Comparison of ENCODE assay signal across 17 cellular contexts in the genomic region with DNA sequence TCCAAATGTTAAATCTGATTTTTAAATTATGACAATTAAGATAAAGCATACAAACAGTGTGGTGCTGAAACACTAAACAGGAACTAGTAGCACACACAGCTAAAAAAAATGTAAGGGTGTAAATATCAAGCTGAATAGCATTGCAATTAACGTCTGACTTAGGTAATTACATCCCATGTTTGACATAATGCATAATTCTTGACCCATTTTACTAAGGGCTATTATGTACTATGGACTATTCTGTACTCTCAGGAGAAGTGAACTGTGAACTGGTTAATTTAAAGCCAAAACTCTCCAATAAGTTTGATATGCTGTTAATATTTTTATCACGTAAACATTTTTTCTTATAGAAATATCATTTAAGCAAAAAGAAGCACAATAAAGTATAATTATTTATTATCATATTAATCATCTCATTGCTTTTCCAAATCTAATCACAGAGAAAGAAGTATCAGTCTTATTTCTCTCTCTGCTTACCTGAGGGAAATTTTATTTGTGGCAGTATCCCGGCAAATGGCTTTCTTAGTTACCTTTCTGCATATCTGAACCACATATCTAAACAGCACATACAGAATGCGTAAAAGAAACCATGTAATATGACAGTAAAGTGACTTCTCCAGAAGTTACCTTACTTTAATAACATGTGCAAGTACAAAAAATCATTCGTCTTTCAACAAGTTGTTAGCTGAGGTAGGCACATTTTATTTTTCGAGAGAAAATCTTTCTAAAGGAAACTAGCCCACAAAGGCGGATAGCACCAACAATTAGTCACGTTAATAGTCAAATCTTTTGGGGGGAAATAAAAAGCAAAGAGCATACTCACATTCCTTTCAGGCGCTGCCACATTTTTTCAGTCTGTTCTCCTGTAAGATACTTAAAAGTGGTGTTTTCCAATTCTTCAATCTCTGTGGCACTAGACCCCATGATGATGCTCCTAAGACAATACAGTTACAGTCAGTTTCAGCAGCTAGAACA.
DNase-seq lines count a peak whose midpoint lies in the region; ATAC-seq, FAIRE-seq and TF ChIP-seq lines count a peak whose summit lies in the region.
"Had no signal": no experiment of that assay in that cellular context is flagged by ENCODE, and none has a peak within 500 bp of the region (broad histone marks: within the 10 kb centered on the region; RNA-seq: fewer than 3 reads in every experiment).

No MANE protein-coding gene starts in this region.

- SMC1A ChIA-PET in GM12878 (lab: Charles Lee; ENCODE audit: uncharacterized antibody, unreplicated experiment), result no interaction called here

- ATAC-seq in GM12878 (peak; percentile 48; the same call in 2 of the 3 replicates), right cardiac atrium (no peak), HG03442 (IDR thresholded peaks at IDR 0.05; ENCODE audit: unreplicated experiment) (no peak)
- ATAC-seq: left lobe of liver, mucosa of descending colon, right lobe of liver had no signal

- H3K4me3 ChIP-seq in BLaER1 (no peak overlapping the region), GM12878 (no peak overlapping the region), muscle layer of duodenum (ENCODE audit: low read depth in 1 of 2, low read length in 2 of 2) (peak overlapping the region; percentile 41 to 53), right cardiac atrium (ENCODE audit: low read length) (no peak overlapping the region)
- H3K4me3 ChIP-seq: mucosa of descending colon, right lobe of liver had no signal

- H3K9me3 ChIP-seq in BLaER1 (no peaks in the 10 kb centered on the region), GM12878 (replicated peaks; ENCODE audit: control insufficient read depth, insufficient read depth, low read length) (no peaks in the 10 kb centered on the region), muscle layer of duodenum (ENCODE audit: control insufficient read depth in 1 of 2, low read length in 2 of 2) (no peaks in the 10 kb centered on the region), right cardiac atrium (ENCODE audit: control insufficient read depth, low read length) (no peaks in the 10 kb centered on the region)
- H3K9me3 ChIP-seq: mucosa of descending colon, right lobe of liver had no signal

- intact Hi-C loops in GM12878 (cut with micrococcal nuclease; ENCODE audit: unreplicated experiment), result no loop called here
- intact Hi-C loops in right cardiac atrium (cut with DNase I), result no loop called here

- H2AFZ ChIP-seq in GM12878 (ENCODE audit: control insufficient read depth, low read depth, low read length), result no peak overlapping the region

- FAIRE-seq in GM12878 (lab: Jason Lieb, UNC), result no peak
- FAIRE-seq: H1 had no signal

- no TSS peak for BruUV-seq in GM12878 (replicated peaks; lab: Mats Ljungman, UMichigan)

- POLR2A ChIA-PET in GM12878 (lab: Charles Lee), result no interaction called here

- no peak overlapping the region for H3K27ac ChIP-seq in BLaER1
- H3K27ac ChIP-seq in GM12878 (ENCODE audit: control insufficient read depth, insufficient read depth), result no peak overlapping the region
- no peak overlapping the region for H3K27ac ChIP-seq in muscle layer of duodenum (ENCODE audit: low read length)
- H3K27ac ChIP-seq in right cardiac atrium (ENCODE audit: low read length), result no peak overlapping the region
- H3K27ac ChIP-seq: right lobe of liver had no signal

- H4K20me1 ChIP-seq in BLaER1 (no peaks in the 10 kb centered on the region), GM12878 (ENCODE audit: control insufficient read depth, insufficient read depth) (no peaks in the 10 kb centered on the region)

- DNase-seq in M059J (ENCODE audit: low read depth), result peak; percentile 9
- DNase-seq in GM12878 (ENCODE audit: low read depth, low spot score), result no peak
- DNase-seq in dermis blood vessel endothelial cell, result no peak
- DNase-seq in right cardiac atrium, result no peak
- DNase-seq in AG08396 (ENCODE audit: low spot score), result no peak
- DNase-seq: activated CD4-positive, alpha-beta memory T cell treated with anti-CD3 and anti-CD28 coated beads, Interleukin-2, amount 10 ng/mL, durations not matched to agents 7 days and 5 days; activated T-cell treated with anti-CD3 and anti-CD28 coated beads, Interleukin-2, amount 50 U/mL, for 1 hour; erythroblast; KG1; mucosa of descending colon; right lobe of liver had no signal

- TF ChIP-seq RAD21 in GM12878 (IDR thresholded peaks at IDR 0.05; ENCODE audit: insufficient read depth, low read depth, low read length), result no peak

- H3K4me2 ChIP-seq in BLaER1, result peak overlapping the region; percentile 57
- no peak overlapping the region for H3K4me2 ChIP-seq in GM12878 (ENCODE audit: control insufficient read depth, insufficient read depth)

- in situ Hi-C loops in GM12878 (cut with MboI), result no loop called here

- H3K79me2 ChIP-seq in GM12878 (ENCODE audit: control insufficient read depth, insufficient read depth, low read length), result no peaks in the 10 kb centered on the region

- no peak for TF ChIP-seq CTCF in GM12878 (IDR thresholded peaks at IDR 0.05 in 2 of 3, conservative IDR thresholded peaks at IDR 0.05 in 1 of 3; ENCODE audit: control insufficient read depth in 2 of 3, extremely low read depth in 1 of 3, insufficient read depth in 1 of 3, low read depth in 3 of 3, low read length in 3 of 3)

- no peaks in the 10 kb centered on the region for H3K27me3 ChIP-seq in BLaER1
- H3K27me3 ChIP-seq in GM12878 (replicated peaks in 1 of 2; ENCODE audit: control insufficient read depth in 2 of 2, insufficient read depth in 2 of 2, low read length in 1 of 2), result no peaks in the 10 kb centered on the region
- H3K27me3 ChIP-seq in muscle layer of duodenum (ENCODE audit: low read depth, low read length), result no peaks in the 10 kb centered on the region
- H3K27me3 ChIP-seq in right cardiac atrium (ENCODE audit: control insufficient read depth, insufficient read depth), result no peaks in the 10 kb centered on the region
- H3K27me3 ChIP-seq: right lobe of liver had no signal

- CTCF ChIA-PET in GM12878 (lab: Yijun Ruan, JAX), result interaction anchor here (1.7 kb wide), 1 partner anchor 13 kb away, joined by 3 read pairs; no protein-coding TSS in a partner anchor

- TF ChIP-seq EP300 in GM12878 (IDR thresholded peaks at IDR 0.05; ENCODE audit: borderline replicate concordance in 1 of 2, control insufficient read depth in 1 of 2, low read depth in 2 of 2, low read length in 2 of 2), result no peak

- H3K9ac ChIP-seq in BLaER1, result no peak overlapping the region
- H3K9ac ChIP-seq in GM12878 (ENCODE audit: control insufficient read depth, insufficient read depth, low read length), result no peak overlapping the region

- TF ChIP-seq POLR2A in GM12878 (IDR thresholded peaks at IDR 0.05; ENCODE audit: low read depth, low read length), result no peak

- RAD21 ChIA-PET in GM12878 (lab: Charles Lee; ENCODE audit: unreplicated experiment), result no interaction called here

- H3K36me3 ChIP-seq in BLaER1 (no peaks in the 10 kb centered on the region), GM12878 (ENCODE audit: control insufficient read depth in 2 of 2, insufficient read depth in 2 of 2, low read length in 1 of 2) (no peaks in the 10 kb centered on the region), muscle layer of duodenum (ENCODE audit: control insufficient read depth in 1 of 2, insufficient read depth in 2 of 2, low read length in 2 of 2) (no peaks in the 10 kb centered on the region)
- H3K36me3 ChIP-seq: right lobe of liver, WERI-Rb-1 had no signal

- WGBS in GM12878 (ENCODE audit: insufficient coverage, insufficient replicate concordance, low lambda C conversion rate, missing lambda C conversion rate), result 23% methylated on average over 9 of the region's 9 CpGs
- WGBS in right cardiac atrium, result 84% methylated on average over 9 of the region's 9 CpGs

- H3K4me1 ChIP-seq in BLaER1 (peaks cover 15% of the 10 kb centered on the region), GM12878 (ENCODE audit: control insufficient read depth, insufficient read depth, low read length) (no peaks in the 10 kb centered on the region), muscle layer of duodenum (ENCODE audit: control insufficient read depth in 1 of 2, insufficient read depth in 2 of 2, low read length in 2 of 2) (no peaks in the 10 kb centered on the region), right cardiac atrium (ENCODE audit: control insufficient read depth, insufficient read depth, low read length) (peaks cover 2% of the 10 kb centered on the region)
- H3K4me1 ChIP-seq: right lobe of liver had no signal

TF ChIP-seq in GM12878, 131 proteins besides CTCF, POLR2A, EP300 and RAD21 (continues in another document):
- TF ChIP-seq RELB (IDR thresholded peaks at IDR 0.05; ENCODE audit: low read depth) (no peak), SP1 (IDR thresholded peaks at IDR 0.05; ENCODE audit: low read depth, low read length) (no peak)
- TF ChIP-seq, protein P1, sequence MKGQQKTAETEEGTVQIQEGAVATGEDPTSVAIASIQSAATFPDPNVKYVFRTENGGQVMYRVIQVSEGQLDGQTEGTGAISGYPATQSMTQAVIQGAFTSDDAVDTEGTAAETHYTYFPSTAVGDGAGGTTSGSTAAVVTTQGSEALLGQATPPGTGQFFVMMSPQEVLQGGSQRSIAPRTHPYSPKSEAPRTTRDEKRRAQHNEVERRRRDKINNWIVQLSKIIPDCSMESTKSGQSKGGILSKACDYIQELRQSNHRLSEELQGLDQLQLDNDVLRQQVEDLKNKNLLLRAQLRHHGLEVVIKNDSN (IDR thresholded peaks at IDR 0.05; ENCODE audit: borderline replicate concordance, extremely low read length, insufficient read depth, low read depth, low read length), result no peak

Comparison
In these comparisons a context has a peak if more than half of its experiments do, and no peak if none do; other contexts are left out.
1. H3K4me3 ChIP-seq: peak in muscle layer of duodenum (2 of 2); none in BLaER1 (single experiment), GM12878 (single experiment) and right cardiac atrium (single experiment).